In genomic region chr1:44423706-44424546, GRCh38 we compare ENCODE assay signal across 10 cellular contexts. TPM values are rescaled to one million over a fixed set of nuclear protein-coding genes. Genes with fewer than 3 reads are reported as not detected.
DNase-seq lines count a peak whose midpoint lies in the region; ATAC-seq and TF ChIP-seq lines count a peak whose summit lies in the region.
"Had no signal": no experiment of that assay in that cellular context is flagged by ENCODE, and none has a peak within 500 bp of the region (broad histone marks: within the 10 kb centered on the region; RNA-seq: fewer than 3 reads in every experiment).

No MANE protein-coding gene starts in this region.

- CTCF ChIA-PET in T-cell (lab: Charles Lee) = no interaction called here

- H3K27me3 ChIP-seq in skeletal muscle tissue (ENCODE audit: control insufficient read depth in 3 of 3, insufficient read depth in 3 of 3, low read length in 3 of 3) = peaks cover 47 to 54% (median 53%) of the 10 kb centered on the region in 3 donors

- no peaks in the 10 kb centered on the region for H3K36me3 Mint-ChIP-seq in T-cell
- no peaks in the 10 kb centered on the region for H3K36me3 Mint-ChIP-seq in T-helper 2 cell treated with Interferon-gamma antibody and Interleukin-4, amounts not matched to agents 5 μg/mL and 100 μg/mL, for 36 hours (ENCODE audit: low read depth)

- H3K9me3 Mint-ChIP-seq in T-cell = no peaks in the 10 kb centered on the region
- H3K9me3 Mint-ChIP-seq in T-helper 2 cell treated with Interferon-gamma antibody and Interleukin-4, amounts not matched to agents 5 μg/mL and 100 μg/mL, for 36 hours = no peaks in the 10 kb centered on the region

- no peaks in the 10 kb centered on the region for H3K9me3 ChIP-seq in skeletal muscle tissue (ENCODE audit: control insufficient read depth in 3 of 3, low read length in 3 of 3)

- H3K4me3 Mint-ChIP-seq in T-cell = peak overlapping the region in 2 of 3 donors; percentile 22 to 29
- H3K4me3 Mint-ChIP-seq in T-helper 2 cell treated with Interferon-gamma antibody and Interleukin-4, amounts not matched to agents 5 μg/mL and 100 μg/mL, for 36 hours = no peak overlapping the region

- ATAC-seq in T-cell (replicated peaks in 1 of 4) = peak in 1 of 4 experiments; percentile 24
- ATAC-seq in activated CD4-positive, CD25-positive, alpha-beta regulatory T cell treated with anti-CD3 and anti-CD28 coated beads, Interleukin-2, amount 50 U/mL, for 24 hours = no peak

- peaks cover 6 to 10% (median 8%) of the 10 kb centered on the region in 3 donors for H3K4me1 Mint-ChIP-seq in T-cell
- H3K4me1 Mint-ChIP-seq in T-helper 2 cell treated with Interferon-gamma antibody and Interleukin-4, amounts not matched to agents 5 μg/mL and 100 μg/mL, for 36 hours (ENCODE audit: low read depth) = peaks cover 4% of the 10 kb centered on the region

- no peak overlapping the region for H3K27ac ChIP-seq in skeletal muscle tissue (ENCODE audit: low read depth, low read length)

- H3K4me3 ChIP-seq in fibroblast of villous mesenchyme (ENCODE audit: low read depth, low read length) = no peak overlapping the region
- H3K4me3 ChIP-seq in skeletal muscle tissue (ENCODE audit: low read length in 3 of 3) = peak overlapping the region in 2 of 3 donors; percentile 16 to 45

- POLR2A ChIA-PET in T-cell (lab: Charles Lee) = no interaction called here

- peaks cover 60 to 73% of the 10 kb centered on the region in 2 donors for H3K27me3 Mint-ChIP-seq in T-cell
- H3K27me3 Mint-ChIP-seq in T-helper 2 cell treated with Interferon-gamma antibody and Interleukin-4, amounts not matched to agents 5 μg/mL and 100 μg/mL, for 36 hours (ENCODE audit: low read depth) = peaks cover 90% of the 10 kb centered on the region

- TF ChIP-seq CTCF in fibroblast of villous mesenchyme (IDR thresholded peaks at IDR 0.05; ENCODE audit: insufficient read depth, low read depth, low read length) = no peak

- H3K36me3 ChIP-seq in skeletal muscle tissue (ENCODE audit: control insufficient read depth in 3 of 3, insufficient read depth in 3 of 3, low read length in 3 of 3) = no peaks in the 10 kb centered on the region

- no peak overlapping the region for H3K27ac Mint-ChIP-seq in T-cell
- H3K27ac Mint-ChIP-seq in T-helper 2 cell treated with Interferon-gamma antibody and Interleukin-4, amounts not matched to agents 5 μg/mL and 100 μg/mL, for 36 hours = no peak overlapping the region

- DNase-seq in GM03348 (ENCODE audit: low spot score) (peak; percentile 48), T-cell (no peak), fibroblast of villous mesenchyme (ENCODE audit: low read depth) (peak; percentile 16), NCI-H146 (lab: John Stamatoyannopoulos, UW) (no peak), Ammon's horn (ENCODE audit: low spot score) (no peak)
- no peak for DNase-seq in T-helper 2 cell treated with Interferon-gamma antibody and Interleukin-4, amounts not matched to agents 5 μg/mL and 100 μg/mL, for 36 hours (ENCODE audit: low spot score)
- DNase-seq: activated naive CD4-positive, alpha-beta T cell; NCI-H1105 had no signal

- peaks cover 16 to 21% (median 19%) of the 10 kb centered on the region in 3 donors for H3K4me1 ChIP-seq in skeletal muscle tissue (ENCODE audit: control insufficient read depth in 3 of 3, insufficient read depth in 3 of 3, low read length in 3 of 3)

- H3K9ac ChIP-seq in skeletal muscle tissue (ENCODE audit: low read depth in 1 of 3, low read length in 3 of 3) = peak overlapping the region in 2 of 3 donors; percentile 0 to 10

RNA-seq across cellular contexts. Expression of gene RNF220, which starts 18.9 kb away (rescaled TPM):
- 100 to 1,000 TPM in 4 of 5 donors, 10 to 100 TPM in 1; 97.1 to 138 (median 127) TPM for total RNA-seq in T-cell
- total RNA-seq in fibroblast of villous mesenchyme = 47.5 and 54.8 TPM in 2 replicates
- total RNA-seq in skeletal muscle tissue = 25.1 TPM

Comparison
In these comparisons a context has a peak if more than half of its experiments do, and no peak if none do; other contexts are left out.
1. DNase-seq: peak in GM03348 (single experiment) and fibroblast of villous mesenchyme (single experiment); none in T-cell (0 of 34), T-helper 2 cell treated with Interferon-gamma antibody and Interleukin-4, amounts not matched to agents 5 μg/mL and 100 μg/mL, for 36 hours (single experiment), NCI-H146 (single experiment) and Ammon's horn (single experiment).